13 cellular contexts compared by ENCODE assay signal in genomic region chr10:10797467-10797866, GRCh38.
DNase-seq lines count a peak whose midpoint lies in the region; TF ChIP-seq lines count a peak whose summit lies in the region.
"Had no signal": no experiment of that assay in that cellular context is flagged by ENCODE, and none has a peak within 500 bp of the region (broad histone marks: within the 10 kb centered on the region; RNA-seq: fewer than 3 reads in every experiment).

No MANE protein-coding gene starts in this region.

- peak overlapping the region in 1 of 2 donors; percentile 37 for H3K9ac ChIP-seq in mucosa of rectum (ENCODE audit: low read depth in 1 of 2, low read length in 2 of 2)
- H3K9ac ChIP-seq: BLaER1 had no signal

- no peaks in the 10 kb centered on the region for H3K9me3 ChIP-seq in Peyer's patch
- no peaks in the 10 kb centered on the region for H3K9me3 ChIP-seq in esophagus squamous epithelium
- no peaks in the 10 kb centered on the region for H3K9me3 ChIP-seq in mucosa of rectum (ENCODE audit: control insufficient read depth in 2 of 2, low read length in 2 of 2)
- no peaks in the 10 kb centered on the region for H3K9me3 ChIP-seq in suprapubic skin
- H3K9me3 ChIP-seq: BLaER1 had no signal

- TF ChIP-seq EP300 in suprapubic skin (IDR thresholded peaks at IDR 0.05) = no peak

- 50 to 60% methylated on average over 8 of the region's 8 CpGs for WGBS in esophagus squamous epithelium, 2 donors
- 51% methylated on average over 8 of the region's 8 CpGs for WGBS in suprapubic skin

- intact Hi-C loops in esophagus squamous epithelium (cut with DNase I) = no loop called here

- H3K27ac ChIP-seq in Peyer's patch (peak overlapping the region; percentile 21 to 85 (median 66)), esophagus squamous epithelium (peak overlapping the region; percentile 63 to 93 (median 82)), mucosa of rectum (ENCODE audit: low read depth in 2 of 2, low read length in 2 of 2) (peak overlapping the region; percentile 65 to 67), suprapubic skin (peak overlapping the region; percentile 81)
- H3K27ac ChIP-seq: BLaER1, SK-N-MC had no signal

- H3K27me3 ChIP-seq in Peyer's patch (no peaks in the 10 kb centered on the region), esophagus squamous epithelium (no peaks in the 10 kb centered on the region), mucosa of rectum (ENCODE audit: control insufficient read depth in 2 of 2, insufficient read depth in 2 of 2, low read length in 2 of 2) (no peaks in the 10 kb centered on the region), suprapubic skin (no peaks in the 10 kb centered on the region)
- H3K27me3 ChIP-seq: BLaER1 had no signal

- H3K36me3 ChIP-seq in Peyer's patch = no peaks in the 10 kb centered on the region
- H3K36me3 ChIP-seq in esophagus squamous epithelium = no peaks in the 10 kb centered on the region
- no peaks in the 10 kb centered on the region for H3K36me3 ChIP-seq in mucosa of rectum (ENCODE audit: control insufficient read depth in 2 of 2, insufficient read depth in 2 of 2, low read length in 2 of 2)
- H3K36me3 ChIP-seq in suprapubic skin = no peaks in the 10 kb centered on the region
- H3K36me3 ChIP-seq: BLaER1 had no signal

- H3K4me3 ChIP-seq in Peyer's patch = peak overlapping the region in 1 of 4 donors; percentile 30
- peak overlapping the region in 2 of 4 donors; percentile 35 to 56 for H3K4me3 ChIP-seq in esophagus squamous epithelium
- H3K4me3 ChIP-seq in mucosa of rectum (ENCODE audit: low read length in 2 of 2) = peak overlapping the region in 1 of 2 donors; percentile 32
- H3K4me3 ChIP-seq in suprapubic skin = peak overlapping the region; percentile 30
- H3K4me3 ChIP-seq: BLaER1, SK-N-MC had no signal

- DNase-seq in Peyer's patch (no peak), esophagus squamous epithelium (lab: John Stamatoyannopoulos, UW) (no peak), suprapubic skin (ENCODE audit: low spot score in 2 of 2) (no peak), NCI-H345 treated with DMSO at 0.1 percent for 48 hours (lab: John Stamatoyannopoulos, UW; ENCODE audit: unreplicated experiment) (no peak), islet precursor cell (no peak), GM19238 (ENCODE audit: insufficient read length, low spot score) (no peak)
- DNase-seq in activated CD4-positive, alpha-beta T cell treated with anti-CD3 and anti-CD28 coated beads, Interleukin-2, amount 50 U/mL, for 1 hour = no peak
- DNase-seq: activated B cell treated with CpG ODN at 0.5 μM for 24 hours; activated T-cell treated with anti-CD3 and anti-CD28 coated beads, Interleukin-2, amount 50 U/mL, for 4 hours; NCI-H524 had no signal

- TF ChIP-seq POLR2A in Peyer's patch (IDR thresholded peaks at IDR 0.05) (no peak), esophagus squamous epithelium (IDR thresholded peaks at IDR 0.05) (no peak), suprapubic skin (IDR thresholded peaks at IDR 0.05) (no peak)

- TF ChIP-seq CTCF in Peyer's patch (IDR thresholded peaks at IDR 0.05) (no peak), esophagus squamous epithelium (IDR thresholded peaks at IDR 0.05) (no peak), suprapubic skin (IDR thresholded peaks at IDR 0.05) (no peak)

- H3K4me1 ChIP-seq in Peyer's patch (no peaks in the 10 kb centered on the region), esophagus squamous epithelium (peaks cover 0 to 35% (median 7%) of the 10 kb centered on the region in 3 donors), mucosa of rectum (ENCODE audit: control insufficient read depth in 2 of 2, insufficient read depth in 2 of 2, low read length in 2 of 2) (peaks cover 0 to 2% of the 10 kb centered on the region in 2 donors), suprapubic skin (peaks cover 24% of the 10 kb centered on the region)
- H3K4me1 ChIP-seq: BLaER1 had no signal
